ENCODE assay signal across 12 cellular contexts in the genomic region with DNA sequence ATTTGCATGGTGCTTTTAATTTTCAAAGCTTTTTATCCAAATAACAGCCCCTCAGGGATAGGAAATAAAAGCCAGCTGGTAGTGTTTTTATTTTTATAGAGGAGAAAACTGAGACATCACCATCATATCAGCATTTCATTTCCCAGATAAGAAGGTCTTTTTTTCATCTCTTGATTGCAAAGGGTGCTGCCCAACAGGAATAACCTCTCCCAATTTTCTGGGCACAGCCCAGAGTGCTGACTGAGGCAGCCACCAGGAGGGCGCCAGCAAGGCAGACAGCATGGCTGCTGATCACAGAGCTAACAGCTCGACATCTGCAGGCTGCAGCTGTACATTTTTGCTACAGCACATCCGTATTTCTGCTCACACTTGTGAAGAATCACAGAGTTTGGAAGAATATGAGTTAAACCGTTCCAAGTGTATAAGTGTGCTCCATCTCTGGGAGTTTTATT.
DNase-seq lines count a peak whose midpoint lies in the region; ATAC-seq and TF ChIP-seq lines count a peak whose summit lies in the region.
"Had no signal": no experiment of that assay in that cellular context is flagged by ENCODE, and none has a peak within 500 bp of the region (broad histone marks: within the 10 kb centered on the region; RNA-seq: fewer than 3 reads in every experiment).

No MANE protein-coding gene starts in this region.

- H3K9me3 ChIP-seq in WERI-Rb-1 (ENCODE audit: severe bottlenecking): peaks cover 8% of the 10 kb centered on the region
- no peaks in the 10 kb centered on the region for H3K9me3 ChIP-seq in CD4-positive, alpha-beta memory T cell (ENCODE audit: control insufficient read depth in 1 of 2, low read length in 2 of 2)
- H3K9me3 ChIP-seq: upper lobe of right lung had no signal

- H3K4me1 Mint-ChIP-seq in CD4-positive, alpha-beta memory T cell: peaks cover 7 to 17% (median 15%) of the 10 kb centered on the region in 4 donors

- H3K4me3 Mint-ChIP-seq in CD4-positive, alpha-beta memory T cell: no peak overlapping the region
- H3K4me3 Mint-ChIP-seq: activated B cell treated with CpG ODN at 0.5 μM for 24 hours, immature natural killer cell had no signal

- peak; percentile 63 for DNase-seq in D341Med (ENCODE audit: low spot score)
- peak; percentile 68 for DNase-seq in NCI-H1694 (lab: John Stamatoyannopoulos, UW)
- DNase-seq in WERI-Rb-1: no peak
- no peak for DNase-seq in A172 (ENCODE audit: low spot score)
- no peak for DNase-seq in SKM-1 (lab: John Stamatoyannopoulos, UW; ENCODE audit: unreplicated experiment)
- no peak for DNase-seq in CD4-positive, alpha-beta memory T cell
- DNase-seq: activated B cell treated with CpG ODN at 0.5 μM for 24 hours, immature natural killer cell, upper lobe of right lung had no signal

- ATAC-seq in HG03097 (IDR thresholded peaks at IDR 0.05; ENCODE audit: low FRiP score, unreplicated experiment): no peak
- ATAC-seq: activated naive CD4-positive, alpha-beta T cell treated with anti-CD3 and anti-CD28 coated beads, Interleukin-2, amount 50 U/mL, for 72 hours; upper lobe of right lung had no signal

- H3K36me3 Mint-ChIP-seq in CD4-positive, alpha-beta memory T cell: no peaks in the 10 kb centered on the region
- H3K36me3 Mint-ChIP-seq: activated naive CD4-positive, alpha-beta T cell treated with anti-CD3 and anti-CD28 coated beads, Interleukin-2, amount 50 U/mL, for 72 hours had no signal

- 0 out of 2 replicates have a peak, but pooled peaks cover 4% of the 10 kb centered on the region for H3K36me3 ChIP-seq in WERI-Rb-1
- no peaks in the 10 kb centered on the region for H3K36me3 ChIP-seq in CD4-positive, alpha-beta memory T cell (ENCODE audit: insufficient read depth, low read length)
- H3K36me3 ChIP-seq: upper lobe of right lung had no signal

- no peaks in the 10 kb centered on the region for H3K27me3 Mint-ChIP-seq in CD4-positive, alpha-beta memory T cell
- H3K27me3 Mint-ChIP-seq: activated B cell treated with CpG ODN at 0.5 μM for 24 hours had no signal

- H3K27ac ChIP-seq in WERI-Rb-1 (no peak overlapping the region), layer of hippocampus (ENCODE audit: low read depth, low read length) (peak overlapping the region; percentile 48)
- no peak overlapping the region for H3K27ac ChIP-seq in CD4-positive, alpha-beta memory T cell (ENCODE audit: low read depth, low read length)
- H3K27ac ChIP-seq: upper lobe of right lung had no signal

- H3K9me3 Mint-ChIP-seq in CD4-positive, alpha-beta memory T cell: no peaks in the 10 kb centered on the region
- H3K9me3 Mint-ChIP-seq: activated B cell treated with CpG ODN at 0.5 μM for 24 hours; activated naive CD4-positive, alpha-beta T cell treated with anti-CD3 and anti-CD28 coated beads, Interleukin-2, amount 50 U/mL, for 72 hours; immature natural killer cell had no signal

- intact Hi-C loops in CD4-positive, alpha-beta memory T cell (cut with micrococcal nuclease): no loop called here

- POLR2A ChIA-PET in CD4-positive, alpha-beta memory T cell (lab: Charles Lee; ENCODE audit: partially characterized antibody): no interaction called here

- no peak overlapping the region for H3K4me3 ChIP-seq in WERI-Rb-1 (ENCODE audit: low read depth, low read length)
- H3K4me3 ChIP-seq in CD4-positive, alpha-beta memory T cell (ENCODE audit: low read length in 2 of 2): no peak overlapping the region
- H3K4me3 ChIP-seq: upper lobe of right lung had no signal

- H3K27ac Mint-ChIP-seq in CD4-positive, alpha-beta memory T cell: peak overlapping the region in 2 of 7 donors; percentile 41 to 44
- H3K27ac Mint-ChIP-seq: activated B cell treated with CpG ODN at 0.5 μM for 24 hours; activated naive CD4-positive, alpha-beta T cell treated with anti-CD3 and anti-CD28 coated beads, Interleukin-2, amount 50 U/mL, for 72 hours had no signal

- H3K4me1 ChIP-seq in CD4-positive, alpha-beta memory T cell (ENCODE audit: insufficient read depth, low read length): no peaks in the 10 kb centered on the region

- CTCF ChIA-PET in CD4-positive, alpha-beta memory T cell (lab: Charles Lee; ENCODE audit: partially characterized antibody): interaction anchor here (1.1 kb wide), 1 partner anchor 119 kb away, joined by 4 read pairs; no protein-coding TSS in a partner anchor

- 0 out of 2 replicates have a peak, but pooled peaks have one; percentile 29 for TF ChIP-seq CTCF in WERI-Rb-1 (IDR thresholded peaks at IDR 0.05; ENCODE audit: low read depth, low read length)

- no peaks in the 10 kb centered on the region for H3K27me3 ChIP-seq in WERI-Rb-1 (ENCODE audit: insufficient read depth, low read depth, severe bottlenecking)
- H3K27me3 ChIP-seq in layer of hippocampus (ENCODE audit: control insufficient read depth, insufficient read depth, low read length): no peaks in the 10 kb centered on the region
- H3K27me3 ChIP-seq in CD4-positive, alpha-beta memory T cell (ENCODE audit: insufficient read depth, low read length): no peaks in the 10 kb centered on the region
- H3K27me3 ChIP-seq: upper lobe of right lung had no signal

Comparison
In these comparisons a context has a peak if more than half of its experiments do, and no peak if none do; other contexts are left out.
1. DNase-seq: peak in D341Med (single experiment) and NCI-H1694 (single experiment); none in WERI-Rb-1 (single experiment), A172 (single experiment), SKM-1 (single experiment) and CD4-positive, alpha-beta memory T cell (0 of 5).